Comparison of ENCODE assay signal across 17 cellular contexts in genomic region chr7:151025924-151026671, GRCh38. TPM values are rescaled to one million over a fixed set of nuclear protein-coding genes. Genes with fewer than 3 reads are reported as not detected.
DNase-seq lines count a peak whose midpoint lies in the region; ATAC-seq and TF ChIP-seq lines count a peak whose summit lies in the region.
"Had no signal": no experiment of that assay in that cellular context is flagged by ENCODE, and none has a peak within 500 bp of the region (broad histone marks: within the 10 kb centered on the region; RNA-seq: fewer than 3 reads in every experiment).

No MANE protein-coding gene starts in this region.

- intact Hi-C loops in cardiac septum (cut with DNase I), result loop anchor here (5.0 kb wide), 1 partner anchor 86 kb away; no protein-coding TSS in a partner anchor

- H3K4me3 Mint-ChIP-seq in glutamatergic neuron (ENCODE audit: unreplicated experiment), result peak overlapping the region; percentile 11

- H3K79me2 ChIP-seq in GM23248 (ENCODE audit: insufficient read depth), result peaks cover 18% of the 10 kb centered on the region

- H3K27ac ChIP-seq in 22Rv1, result peak overlapping the region; percentile 77; the same call in 1 of the 2 replicates
- no peak overlapping the region for H3K27ac ChIP-seq in GM23248
- peak overlapping the region; percentile 28 for H3K27ac ChIP-seq in RWPE2 (ENCODE audit: poor library complexity, severe bottlenecking)
- H3K27ac ChIP-seq: gastroesophageal sphincter, HL-60 had no signal

- H3K4me1 ChIP-seq in GM23248 (ENCODE audit: insufficient read depth) (peaks cover 10% of the 10 kb centered on the region; the same call in 1 of the 2 replicates), RWPE2 (ENCODE audit: insufficient read depth, poor library complexity, severe bottlenecking) (peaks cover 14% of the 10 kb centered on the region)

- no peaks in the 10 kb centered on the region for H3K9me2 ChIP-seq in GM23248 (ENCODE audit: insufficient read depth)
- H3K9me2 ChIP-seq: SK-N-SH had no signal

- DNase-seq in GM23248 (peak; percentile 56), RWPE2 (ENCODE audit: low spot score) (no peak), glutamatergic neuron (no peak), NAMALWA (ENCODE audit: low spot score) (no peak), T1000 (lab: John Stamatoyannopoulos, UW) (no peak), cardiac septum (ENCODE audit: low spot score) (no peak)
- DNase-seq: activated CD4-positive, alpha-beta T cell treated with anti-CD3 and anti-CD28 coated beads for 4 hours; activated gamma-delta T cell treated with Interleukin-2 at 50 U/mL for 16 hours; NCI-H1105; occipital lobe; SK-N-SH; stimulated activated CD4-positive, alpha-beta T cell treated with anti-CD3 and anti-CD28 coated beads, Interleukin-12 subunit alpha, Interleukin-12 subunit beta, amount 100 ng/mL, for 4 hours had no signal

- H3K36me3 ChIP-seq in GM23248 (ENCODE audit: low read depth) (no peaks in the 10 kb centered on the region), RWPE2 (ENCODE audit: low read depth) (no peaks in the 10 kb centered on the region)
- H3K36me3 ChIP-seq: left lung had no signal

- H3K27ac Mint-ChIP-seq in glutamatergic neuron (ENCODE audit: unreplicated experiment), result peak overlapping the region; percentile 14

- H3K27me3 Mint-ChIP-seq in glutamatergic neuron (ENCODE audit: unreplicated experiment), result peaks cover 14% of the 10 kb centered on the region

- H2AFZ ChIP-seq in GM23248, result no peak overlapping the region

- no peaks in the 10 kb centered on the region for H4K20me1 ChIP-seq in GM23248 (ENCODE audit: insufficient read depth)

- no peak for TF ChIP-seq CTCF in 22Rv1 (IDR thresholded peaks at IDR 0.05)
- no peak for TF ChIP-seq CTCF in RWPE2 (IDR thresholded peaks at IDR 0.05; ENCODE audit: poor library complexity, severe bottlenecking)
- TF ChIP-seq CTCF in glutamatergic neuron (IDR thresholded peaks at IDR 0.05; ENCODE audit: partially characterized antibody, unreplicated experiment), result no peak

- no peaks in the 10 kb centered on the region for H3F3A ChIP-seq in GM23248 (ENCODE audit: insufficient read depth)

- H3K36me3 Mint-ChIP-seq in glutamatergic neuron (ENCODE audit: unreplicated experiment), result no peaks in the 10 kb centered on the region

- H3K27me3 ChIP-seq in GM23248 (replicated peaks; ENCODE audit: insufficient read depth), result no peaks in the 10 kb centered on the region
- no peaks in the 10 kb centered on the region for H3K27me3 ChIP-seq in RWPE2 (ENCODE audit: insufficient read depth, poor library complexity, severe bottlenecking)

- no peaks in the 10 kb centered on the region for H3K9me3 ChIP-seq in GM23248 (ENCODE audit: low read depth)
- no peaks in the 10 kb centered on the region for H3K9me3 ChIP-seq in RWPE2 (ENCODE audit: severe bottlenecking)
- H3K9me3 ChIP-seq: gastroesophageal sphincter, left lung, SK-N-SH had no signal

- in situ Hi-C loops in GM23248 (cut with MboI), result no loop called here

- H3K4me3 ChIP-seq in GM23248 (no peak overlapping the region), RWPE2 (ENCODE audit: severe bottlenecking) (no peak overlapping the region)
- H3K4me3 ChIP-seq: gastroesophageal sphincter, left lung had no signal

- H3K9ac ChIP-seq in GM23248, result no peak overlapping the region
- H3K9ac ChIP-seq: SK-N-SH had no signal

- peaks cover 29% of the 10 kb centered on the region for H3K4me1 Mint-ChIP-seq in glutamatergic neuron (ENCODE audit: low read depth, unreplicated experiment)

- WGBS in GM23248 (ENCODE audit: low coverage in 1 of 2, low lambda C conversion rate in 2 of 2, missing lambda C conversion rate in 2 of 2), 2 experiments, result 61% methylated on average over 4 of the region's 4 CpGs

- H3K9me3 Mint-ChIP-seq in glutamatergic neuron (ENCODE audit: unreplicated experiment), result peaks cover 18% of the 10 kb centered on the region

- ATAC-seq in RWPE2 (ENCODE audit: low read depth) (no peak), HG02981 (IDR thresholded peaks at IDR 0.05; ENCODE audit: unreplicated experiment) (no peak)
- ATAC-seq: gastroesophageal sphincter, left lung had no signal

- H3K4me2 ChIP-seq in GM23248 (ENCODE audit: unreplicated experiment), result no peak overlapping the region
- H3K4me2 ChIP-seq: SK-N-SH had no signal

RNA-seq across cellular contexts. Expression of gene ATG9B, which starts 1.8 kb away (rescaled TPM):
- total RNA-seq in GM23248 (2014; rRNA removed; shearing (Covaris generic)), result not detected in 2 replicates
- 0.79 and 0.81 TPM in 2 replicates for polyA plus RNA-seq in GM23248 (2016; fragmentation: Nextera tagmentation; extraction: Ambion mirVana)
- total RNA-seq in glutamatergic neuron (ENCODE audit: unreplicated experiment), result 9.4 TPM
- total RNA-seq in cardiac septum, result 0.13 TPM

RNA-seq across cellular contexts. Expression of gene ABCB8, which starts 2.2 kb away (rescaled TPM):
- 31.6 and 32.2 TPM in 2 replicates for total RNA-seq in GM23248 (2014; rRNA removed; shearing (Covaris generic))
- polyA plus RNA-seq in GM23248 (2016; fragmentation: Nextera tagmentation; extraction: Ambion mirVana), result 28.5 and 29.6 TPM in 2 replicates
- total RNA-seq in glutamatergic neuron (ENCODE audit: unreplicated experiment), result 57.1 TPM
- 28.5 TPM for total RNA-seq in cardiac septum

RNA-seq across cellular contexts. Expression of gene ASIC3, which starts 22.2 kb away (rescaled TPM):
- 1.1 TPM in 1 of 2 replicates, not detected in the other for total RNA-seq in GM23248 (2014; rRNA removed; shearing (Covaris generic))
- 0.26 TPM in 1 of 2 replicates, not detected in the other for polyA plus RNA-seq in GM23248 (2016; fragmentation: Nextera tagmentation; extraction: Ambion mirVana)
- total RNA-seq in glutamatergic neuron (ENCODE audit: unreplicated experiment) (10.8 TPM), cardiac septum (5.2 TPM)

RNA-seq across cellular contexts. Expression of gene CDK5, which starts 31.6 kb away (rescaled TPM):
- 16.2 and 27.7 TPM in 2 replicates for total RNA-seq in GM23248 (2014; rRNA removed; shearing (Covaris generic))
- polyA plus RNA-seq in GM23248 (2016; fragmentation: Nextera tagmentation; extraction: Ambion mirVana), result 27.6 and 28.3 TPM in 2 replicates
- total RNA-seq in glutamatergic neuron (ENCODE audit: unreplicated experiment) (52.9 TPM), cardiac septum (9.4 TPM)

RNA-seq across cellular contexts. Expression of gene SLC4A2, which starts 33.3 kb away (rescaled TPM):
- total RNA-seq in GM23248 (2014; rRNA removed; shearing (Covaris generic)), result 80.3 and 94.6 TPM in 2 replicates
- polyA plus RNA-seq in GM23248 (2016; fragmentation: Nextera tagmentation; extraction: Ambion mirVana), result 59.4 and 61.2 TPM in 2 replicates
- total RNA-seq in glutamatergic neuron (ENCODE audit: unreplicated experiment) (99.4 TPM), cardiac septum (83.4 TPM)
